8 cellular contexts compared by ENCODE assay signal in genomic region chr11:10540915-10541591, GRCh38. TPM values are rescaled to one million over a fixed set of nuclear protein-coding genes. Genes with fewer than 3 reads are reported as not detected.
DNase-seq lines count a peak whose midpoint lies in the region; ATAC-seq and TF ChIP-seq lines count a peak whose summit lies in the region.

Gene RNF141 (minus strand): TSS chr11:10541187. CDS start chr11:10534158, 7,029 bp downstream.

- H3K36me3 ChIP-seq in GM23338 (ENCODE audit: insufficient read depth) (no peaks in the 10 kb centered on the region), stomach (no peaks in the 10 kb centered on the region)

- peaks cover 9% of the 10 kb centered on the region for H3K4me1 ChIP-seq in GM23338 (ENCODE audit: insufficient read depth)
- peaks cover 3 to 23% (median 16%) of the 10 kb centered on the region in 4 donors for H3K4me1 ChIP-seq in stomach

- DNase-seq in EL (peak; percentile 93), GM23338 (ENCODE audit: low spot score) (peak; percentile 97), LHCN-M2 (ENCODE audit: low read depth) (peak; percentile 89), RPMI8226 (peak; percentile 93), fibroblast of the aortic adventitia (ENCODE audit: low read depth) (peak; percentile 83), nephron progenitor cell (peak; percentile 100), stomach (peak; percentile 97)
- peak; percentile 90 for DNase-seq in activated effector memory CD4-positive, alpha-beta T cell treated with Interleukin-2 at 50 U/mL for 16 hours

- H3F3A ChIP-seq in GM23338 (replicated peaks; ENCODE audit: low read depth): no peaks in the 10 kb centered on the region

- H3K27ac Mint-ChIP-seq in GM23338 (peak within 1 kb of the TSS; percentile 84; the same call in 1 of the 2 replicates), nephron progenitor cell (peak within 1 kb of the TSS; percentile 83)

- H3K36me3 Mint-ChIP-seq in GM23338 (ENCODE audit: low read depth): peaks cover 3% of the 10 kb centered on the region
- H3K36me3 Mint-ChIP-seq in nephron progenitor cell (ENCODE audit: low read depth): no peaks in the 10 kb centered on the region

- H3K4me3 ChIP-seq in GM23338 (peak within 1 kb of the TSS; percentile 56), fibroblast of the aortic adventitia (ENCODE audit: low read depth, low read length) (peak within 1 kb of the TSS; percentile 89), stomach (peak within 1 kb of the TSS; percentile 70 to 87 (median 80))

- peak within 1 kb of the TSS; percentile 90 for H3K4me3 Mint-ChIP-seq in GM23338
- H3K4me3 Mint-ChIP-seq in nephron progenitor cell: peak within 1 kb of the TSS; percentile 89

- TF ChIP-seq EP300 in stomach (IDR thresholded peaks at IDR 0.05): no peak

- H3K79me2 ChIP-seq in GM23338 (replicated peaks; ENCODE audit: insufficient read depth): no peaks in the 10 kb centered on the region

- TF ChIP-seq CTCF in GM23338 (conservative IDR thresholded peaks at IDR 0.05; ENCODE audit: low read depth in 2 of 2) (peak; percentile 53 to 84), fibroblast of the aortic adventitia (IDR thresholded peaks at IDR 0.05; ENCODE audit: insufficient read depth, low read length) (peak; percentile 85), nephron progenitor cell (IDR thresholded peaks at IDR 0.05) (peak; percentile 76), stomach (IDR thresholded peaks at IDR 0.05) (peak in 5 of 7 experiments; percentile 60 to 85 (median 79))

- H2AFZ ChIP-seq in GM23338: peak within 1 kb of the TSS; percentile 96

- H3K27me3 Mint-ChIP-seq in GM23338 (ENCODE audit: insufficient read depth, low read depth, poor library complexity) (peaks cover 6% of the 10 kb centered on the region), nephron progenitor cell (ENCODE audit: low read depth, poor library complexity) (peaks cover 17% of the 10 kb centered on the region)

- H3K27ac ChIP-seq in GM23338 (ENCODE audit: low read depth) (peak within 1 kb of the TSS; percentile 72), stomach (peak within 1 kb of the TSS; percentile 89 to 96 (median 95))

- peaks cover 16% of the 10 kb centered on the region for H3K9me3 Mint-ChIP-seq in GM23338
- peaks cover 8% of the 10 kb centered on the region for H3K9me3 Mint-ChIP-seq in nephron progenitor cell

- H3K4me1 Mint-ChIP-seq in GM23338 (peaks cover 8% of the 10 kb centered on the region), nephron progenitor cell (peaks cover 23% of the 10 kb centered on the region)

- intact Hi-C loops in stomach (cut with DNase I; ENCODE audit: low total_unique reads): no loop called here

- peak within 1 kb of the TSS; percentile 81 for H3K4me2 ChIP-seq in GM23338

- peaks cover 9% of the 10 kb centered on the region; the same call in 1 of the 2 replicates for H3K27me3 ChIP-seq in GM23338 (ENCODE audit: insufficient read depth)
- H3K27me3 ChIP-seq in stomach: no peaks in the 10 kb centered on the region

- 0 to 3% (median 1%) methylated on average over 16 to 54 of the region's 54 CpGs for WGBS in stomach, 5 donors

- TF ChIP-seq POLR2A in stomach (IDR thresholded peaks at IDR 0.05): peak in 2 of 4 donors; percentile 63 to 77

- H4K20me1 ChIP-seq in GM23338 (replicated peaks; ENCODE audit: insufficient read depth): no peaks in the 10 kb centered on the region

- peak; percentile 96 for ATAC-seq in GM23338

- H3K9me2 ChIP-seq in GM23338 (ENCODE audit: insufficient read depth): no peaks in the 10 kb centered on the region

- no peaks in the 10 kb centered on the region for H3K9me3 ChIP-seq in stomach

TF ChIP-seq in GM23338, 12 proteins besides CTCF, POLR2A, EP300 and RAD21:
- TF ChIP-seq ZNF462 (CRISPR knock-in tag; IDR thresholded peaks at IDR 0.05): 0 out of 2 replicates have a peak, but pooled peaks have one; percentile 45
- TF ChIP-seq ZNF331 (CRISPR knock-in tag; IDR thresholded peaks at IDR 0.05; ENCODE audit: low read depth): no peak
- TF ChIP-seq JUNB (IDR thresholded peaks at IDR 0.05; ENCODE audit: unreplicated experiment): no peak
- no peak for TF ChIP-seq EZH2 (IDR thresholded peaks at IDR 0.05; ENCODE audit: low read depth, unreplicated experiment)
- TF ChIP-seq POLR2AphosphoS5 (IDR thresholded peaks at IDR 0.05; ENCODE audit: low read depth): peak; percentile 96
- no peak for TF ChIP-seq STAT1 (IDR thresholded peaks at IDR 0.05; ENCODE audit: unreplicated experiment)
- TF ChIP-seq CREB1 (CRISPR knock-in tag; IDR thresholded peaks at IDR 0.05; ENCODE audit: low read depth): peak; percentile 98
- TF ChIP-seq ETS1 (IDR thresholded peaks at IDR 0.05): 0 out of 2 replicates have a peak, but pooled peaks have one; percentile 45

RNA-seq across cellular contexts. Expression of gene RNF141, which starts in this region (rescaled TPM):
- 26.5 and 26.9 TPM in 2 replicates for total RNA-seq in GM23338 (2014; rRNA removed; shearing (Covaris generic))
- 9.4 and 11.4 TPM in 2 replicates for polyA plus RNA-seq in GM23338 (2016; fragmentation: Nextera tagmentation; extraction: Ambion mirVana)
- 25.6 and 28.8 TPM in 2 replicates for total RNA-seq in LHCN-M2 (2014; rRNA removed)
- 21.8 TPM for polyA plus RNA-seq in LHCN-M2 (2012)
- total RNA-seq in fibroblast of the aortic adventitia (ENCODE audit: low replicate concordance): 12.9 and 34.9 TPM in 2 replicates
- 10 to 100 TPM in 3 of 5 donors, 1 to 10 TPM in 2; 6.4 to 71.2 (median 22.5) TPM for total RNA-seq in stomach
- 10 to 100 TPM; 14.9 to 22.0 (median 16.2) TPM for polyA plus RNA-seq in stomach

Comparison
In these comparisons a context has a peak if more than half of its experiments do, and no peak if none do; other contexts are left out.
1. Peak in every context shown above with its lines: DNase-seq, ATAC-seq, H3K4me3 ChIP-seq and H3K27ac ChIP-seq.